19 cellular contexts compared by ENCODE assay signal in genomic region chr19:29875931-29876330, GRCh38.
DNase-seq lines count a peak whose midpoint lies in the region; ATAC-seq and TF ChIP-seq lines count a peak whose summit lies in the region.
"Had no signal": no experiment of that assay in that cellular context is flagged by ENCODE, and none has a peak within 500 bp of the region (broad histone marks: within the 10 kb centered on the region; RNA-seq: fewer than 3 reads in every experiment).

No MANE protein-coding gene starts in this region.

- H3K4me3 ChIP-seq in MM.1S (ENCODE audit: low read length) (peak overlapping the region; percentile 46; the same call in 1 of the 2 replicates), spleen (no peak overlapping the region)
- H3K4me3 ChIP-seq: GM23338, HAP-1 had no signal

- 81 to 90% (median 89%) methylated on average over 5 to 7 of the region's 7 CpGs for WGBS in spleen, 5 donors

- no peaks in the 10 kb centered on the region for H3F3A ChIP-seq in MM.1S (ENCODE audit: insufficient read depth, low read length)

- H3K9me2 ChIP-seq in MM.1S (replicated peaks; ENCODE audit: insufficient read depth, low read length), result no peaks in the 10 kb centered on the region

- no peaks in the 10 kb centered on the region for H3K79me2 ChIP-seq in MM.1S (ENCODE audit: low read length)

- peak overlapping the region; percentile 51; the same call in 1 of the 2 replicates for H2AFZ ChIP-seq in MM.1S (ENCODE audit: low read length)
- H2AFZ ChIP-seq: GM23338 had no signal

- H3K27me3 ChIP-seq in MM.1S (replicated peaks; ENCODE audit: insufficient read depth, low read length) (peaks cover 66% of the 10 kb centered on the region), spleen (replicated peaks in 1 of 7) (peaks cover 2 to 65% (median 24%) of the 10 kb centered on the region in 7 donors)

- peak overlapping the region; percentile 69; the same call in 1 of the 2 replicates for H3K4me2 ChIP-seq in MM.1S (ENCODE audit: low read depth, low read length)
- H3K4me2 ChIP-seq: GM23338 had no signal

- H3K9me3 ChIP-seq in MM.1S (replicated peaks; ENCODE audit: insufficient read depth, low read length) (no peaks in the 10 kb centered on the region), spleen (no peaks in the 10 kb centered on the region)
- H3K9me3 ChIP-seq: HAP-1 had no signal

- no peak overlapping the region for H3K9ac ChIP-seq in MM.1S (ENCODE audit: low read length)

- H3K36me3 ChIP-seq in MM.1S (replicated peaks; ENCODE audit: insufficient read depth, low read length), result no peaks in the 10 kb centered on the region
- H3K36me3 ChIP-seq in spleen, result no peaks in the 10 kb centered on the region
- H3K36me3 ChIP-seq: HAP-1 had no signal

- H3K4me1 ChIP-seq in MM.1S (ENCODE audit: low read length) (no peaks in the 10 kb centered on the region), spleen (peaks cover 14 to 29% (median 24%) of the 10 kb centered on the region in 6 donors)

- H3K27ac ChIP-seq in MM.1S (ENCODE audit: low read length) (no peak overlapping the region), spleen (no peak overlapping the region)
- H3K27ac ChIP-seq: 22Rv1 had no signal

- no peaks in the 10 kb centered on the region for H4K20me1 ChIP-seq in MM.1S (ENCODE audit: insufficient read depth, low read length)

- no peak for TF ChIP-seq CTCF in MM.1S (IDR thresholded peaks at IDR 0.05; ENCODE audit: low read length)
- TF ChIP-seq CTCF in spleen (IDR thresholded peaks at IDR 0.05 in 8 of 11, conservative IDR thresholded peaks at IDR 0.05 in 3 of 11), result no peak

- peak; percentile 57 for DNase-seq in activated effector memory CD4-positive, alpha-beta T cell treated with anti-CD3 and anti-CD28 coated beads, Interleukin-2, amount 50 U/mL, for 16 hours
- no peak for DNase-seq in activated effector memory CD4-positive, alpha-beta T cell treated with Interleukin-2 at 50 U/mL for 16 hours
- DNase-seq in MM.1S, result no peak
- peak; percentile 57 for DNase-seq in posterior vena cava (ENCODE audit: low spot score)
- DNase-seq in spleen, result peak; percentile 69
- DNase-seq in NCI-H2029 (lab: John Stamatoyannopoulos, UW), result no peak
- DNase-seq: ACHN, KG1, NCI-H1694, NCI-H2081 treated with DMSO at 0.1 percent for 48 hours, NCI-H446 treated with DMSO at 0.1 percent for 48 hours, NCI-H526 treated with DMSO at 0.1 percent for 48 hours, PC-3, Right ventricle myocardium superior had no signal

- TF ChIP-seq POLR2A in spleen (IDR thresholded peaks at IDR 0.05), result no peak

- intact Hi-C loops in posterior vena cava (cut with DNase I), result loop anchor here (5.0 to 10.0 kb wide), 3 partner anchors 111 to 866 kb away; no protein-coding TSS in a partner anchor
- intact Hi-C loops in spleen (cut with DNase I; ENCODE audit: low total_unique reads), result no loop called here

- ATAC-seq in HG02798 (IDR thresholded peaks at IDR 0.05; ENCODE audit: poor library complexity, unreplicated experiment) (no peak), GM19328 (IDR thresholded peaks at IDR 0.05; ENCODE audit: unreplicated experiment) (no peak)
- ATAC-seq: GM23338, PC-3 had no signal

Comparison
In these comparisons a context has a peak if more than half of its experiments do, and no peak if none do; other contexts are left out.
1. DNase-seq: peak in activated effector memory CD4-positive, alpha-beta T cell treated with anti-CD3 and anti-CD28 coated beads, Interleukin-2, amount 50 U/mL, for 16 hours (single experiment), posterior vena cava (single experiment) and spleen (single experiment); none in activated effector memory CD4-positive, alpha-beta T cell treated with Interleukin-2 at 50 U/mL for 16 hours (single experiment), MM.1S (single experiment) and NCI-H2029 (single experiment).